ENCODE assay signal across 11 cellular contexts in genomic region chr7:104499975-104500374, GRCh38.
"Had no signal": no experiment of that assay in that cellular context is flagged by ENCODE, and none has a peak within 500 bp of the region (broad histone marks: within the 10 kb centered on the region; RNA-seq: fewer than 3 reads in every experiment).

No MANE protein-coding gene starts in this region.

- FAIRE-seq: H1, H54 had no signal

- H3K27ac Mint-ChIP-seq: GM23338, HFFc6 had no signal

- H2AFZ ChIP-seq: GM23338 had no signal

- DNase-seq: H9, HCEC 1CT, HFFc6, IMR-90, Karpas-422, KBM-7 had no signal

- H3K9me3 Mint-ChIP-seq: GM23338 had no signal

- H3K27ac ChIP-seq: HL-60, KMS-11 had no signal

- H3K9ac ChIP-seq: KMS-11 had no signal

- H3K4me3 Mint-ChIP-seq: GM23338, H9, HFFc6 had no signal

- H3K4me2 ChIP-seq: GM23338, KMS-11 had no signal

- H3K4me3 ChIP-seq: GM23338 had no signal

- ATAC-seq: GM23338 had no signal

- H3K4me1 Mint-ChIP-seq: GM23338, H9 had no signal
